9 cellular contexts compared by ENCODE assay signal in genomic region chr21:27423073-27423472, GRCh38.
A peak's percentile ranks its signal among the peaks of the same experiment; 100 is the strongest.
DNase-seq lines count a peak whose midpoint lies in the region; ATAC-seq and TF ChIP-seq lines count a peak whose summit lies in the region.
"Had no signal": no experiment of that assay in that cellular context is flagged by ENCODE, and none has a peak within 500 bp of the region (broad histone marks: within the 10 kb centered on the region; RNA-seq: fewer than 3 reads in every experiment).

No MANE protein-coding gene starts in this region.

- peaks cover 3 to 42% (median 32%) of the 10 kb centered on the region in 5 donors for H3K4me1 ChIP-seq in subcutaneous abdominal adipose tissue (ENCODE audit: control insufficient read depth in 5 of 5, insufficient read depth in 5 of 5, low read length in 5 of 5)

- POLR2A ChIA-PET in MCF 10A (lab: Yijun Ruan, JAX) = interaction anchor here (1.1 kb wide), 1 partner anchor 28 kb away, joined by 5 read pairs; no protein-coding TSS in a partner anchor

- H3K36me3 ChIP-seq in subcutaneous abdominal adipose tissue (ENCODE audit: control insufficient read depth in 5 of 5, insufficient read depth in 5 of 5, low read length in 5 of 5) = no peaks in the 10 kb centered on the region

- CTCF ChIA-PET in MCF 10A (lab: Yijun Ruan, JAX) = interaction anchor here (0.6 kb wide), 3 partner anchors 41 to 912 kb away, joined by 3 to 4 read pairs (median 3); no protein-coding TSS in a partner anchor

- peak overlapping the region; percentile 81 for H3K27ac ChIP-seq in subcutaneous abdominal adipose tissue (ENCODE audit: low read depth, low read length)

- no peak for TF ChIP-seq CTCF in MCF 10A (IDR thresholded peaks at IDR 0.05; ENCODE audit: unreplicated experiment)

- no TSS peak for BruUV-seq in MCF 10A (replicated peaks; lab: Mats Ljungman, UMichigan)

- no peaks in the 10 kb centered on the region for H3K36me3 Mint-ChIP-seq in MCF 10A (ENCODE audit: insufficient read depth, unreplicated experiment)

- H3K27me3 ChIP-seq in subcutaneous abdominal adipose tissue (ENCODE audit: control insufficient read depth in 5 of 5, insufficient read depth in 4 of 5, low read length in 5 of 5) = no peaks in the 10 kb centered on the region

- ATAC-seq in HG03095 (IDR thresholded peaks at IDR 0.05; ENCODE audit: unreplicated experiment) (no peak), GM19023 (IDR thresholded peaks at IDR 0.05; ENCODE audit: unreplicated experiment) (no peak), HG03097 (IDR thresholded peaks at IDR 0.05; ENCODE audit: low FRiP score, unreplicated experiment) (no peak), HG02759 (IDR thresholded peaks at IDR 0.05; ENCODE audit: unreplicated experiment) (no peak)

- DNase-seq in HCEC 1CT (peak; percentile 99), MCF 10A (ENCODE audit: unreplicated experiment) (peak; percentile 68), iris pigment epithelial cell (ENCODE audit: low read depth) (peak; percentile 80)
- DNase-seq: activated gamma-delta T cell had no signal

- H3K4me1 Mint-ChIP-seq in MCF 10A (ENCODE audit: insufficient read depth, unreplicated experiment) = peaks cover 36% of the 10 kb centered on the region

- H3K4me3 Mint-ChIP-seq in MCF 10A (ENCODE audit: unreplicated experiment) = peak overlapping the region; percentile 25

- H3K9ac ChIP-seq in subcutaneous abdominal adipose tissue (ENCODE audit: low read length in 5 of 5) = no peak overlapping the region

- no peaks in the 10 kb centered on the region for H3K9me3 Mint-ChIP-seq in MCF 10A (ENCODE audit: unreplicated experiment)

- no peak overlapping the region for H3K4me3 ChIP-seq in subcutaneous abdominal adipose tissue (ENCODE audit: low read depth in 1 of 5, low read length in 5 of 5)

- peaks cover 0 to 2% (median 0%) of the 10 kb centered on the region in 5 donors for H3K9me3 ChIP-seq in subcutaneous abdominal adipose tissue (ENCODE audit: control insufficient read depth in 5 of 5, low read length in 5 of 5)

- peak overlapping the region; percentile 93 for H3K27ac Mint-ChIP-seq in MCF 10A (ENCODE audit: low read depth, unreplicated experiment)

- intact Hi-C loops in MCF 10A (cut with micrococcal nuclease) = no loop called here

- no peaks in the 10 kb centered on the region for H3K27me3 Mint-ChIP-seq in MCF 10A (ENCODE audit: insufficient read depth, unreplicated experiment)
